11 cellular contexts compared by ENCODE assay signal in the genomic region with DNA sequence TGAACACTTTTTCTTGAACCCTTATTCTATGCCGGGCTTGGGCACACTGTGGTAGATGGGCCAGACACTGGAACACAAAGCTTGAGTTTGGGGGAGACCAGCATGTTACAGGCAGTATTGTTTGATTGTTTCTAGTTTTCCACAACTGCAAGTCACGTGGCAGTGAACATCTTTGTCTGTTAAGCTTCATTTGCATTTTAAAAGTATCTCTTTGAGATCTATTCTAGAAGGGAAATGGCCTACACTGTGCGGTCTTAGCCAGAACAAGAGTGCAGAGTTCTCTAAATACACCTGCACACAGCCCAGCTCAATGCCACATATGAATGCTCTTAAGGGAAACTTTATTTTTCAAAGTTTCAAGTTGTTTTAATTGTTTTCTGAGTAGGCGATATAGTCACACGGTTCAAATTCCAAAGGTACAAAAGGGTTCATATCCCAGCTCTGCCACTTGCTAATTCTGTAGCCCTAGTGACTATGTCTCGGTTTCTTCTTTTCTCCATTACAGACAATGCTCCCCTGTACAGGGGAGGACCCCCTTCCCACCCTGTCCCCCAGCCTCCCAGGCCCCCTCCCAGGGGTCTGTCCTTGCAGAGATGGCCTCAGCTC. TPM values are rescaled to one million over a fixed set of nuclear protein-coding genes. Genes with fewer than 3 reads are reported as not detected.
A peak's percentile ranks its signal among the peaks of the same experiment; 100 is the strongest.
DNase-seq lines count a peak whose midpoint lies in the region; ATAC-seq, FAIRE-seq and TF ChIP-seq lines count a peak whose summit lies in the region.
"Had no signal": no experiment of that assay in that cellular context is flagged by ENCODE, and none has a peak within 500 bp of the region (broad histone marks: within the 10 kb centered on the region; RNA-seq: fewer than 3 reads in every experiment).

No MANE protein-coding gene starts in this region.

- DNase-seq in activated T-cell treated with anti-CD3 and anti-CD28 coated beads, Interleukin-2, amount 50 U/mL, for 24 hours = peak; percentile 18
- DNase-seq in activated T-cell treated with anti-CD3 and anti-CD28 coated beads, Interleukin-2, amount 50 U/mL, for 48 hours = no peak
- no peak for DNase-seq in activated CD8-positive, alpha-beta T cell treated with anti-CD3 and anti-CD28 coated beads for 36 hours
- DNase-seq in tibial artery (no peak), urothelium cell line (ENCODE audit: low spot score) (no peak), NOMO-1 treated with dmso at 0.1 percent for 144 hours (lab: John Stamatoyannopoulos, UW; ENCODE audit: unreplicated experiment) (no peak), NCI-H1694 (lab: John Stamatoyannopoulos, UW) (no peak)
- DNase-seq: activated naive CD4-positive, alpha-beta T cell treated with anti-CD3 and anti-CD28 coated beads, Interleukin-2, amount 50 U/mL, for 16 hours; SW 1271 had no signal

- peaks cover 0 to 31% (median 23%) of the 10 kb centered on the region in 4 donors for H3K4me1 ChIP-seq in tibial artery

- POLR2A ChIA-PET in activated CD8-positive, alpha-beta T cell treated with anti-CD3 and anti-CD28 coated beads for 36 hours (lab: Charles Lee) = interaction anchor here (1.0 to 1.2 kb wide), 3 partner anchors 11 to 114 kb away, joined by 3 to 4 read pairs (median 4); no protein-coding TSS in a partner anchor

- no peak overlapping the region for H3K4me3 Mint-ChIP-seq in activated T-cell treated with anti-CD3 and anti-CD28 coated beads, Interleukin-2, amount 50 U/mL, for 24 hours
- no peak overlapping the region for H3K4me3 Mint-ChIP-seq in activated CD8-positive, alpha-beta T cell treated with anti-CD3 and anti-CD28 coated beads for 36 hours

- H3K4me1 Mint-ChIP-seq in activated T-cell treated with anti-CD3 and anti-CD28 coated beads, Interleukin-2, amount 50 U/mL, for 24 hours (ENCODE audit: low read depth) = peaks cover 82% of the 10 kb centered on the region
- H3K4me1 Mint-ChIP-seq in activated CD8-positive, alpha-beta T cell treated with anti-CD3 and anti-CD28 coated beads for 36 hours (ENCODE audit: low read depth) = peaks cover 84% of the 10 kb centered on the region

- no peaks in the 10 kb centered on the region for H3K27me3 Mint-ChIP-seq in activated T-cell treated with anti-CD3 and anti-CD28 coated beads, Interleukin-2, amount 50 U/mL, for 24 hours
- H3K27me3 Mint-ChIP-seq in activated CD8-positive, alpha-beta T cell treated with anti-CD3 and anti-CD28 coated beads for 36 hours = no peaks in the 10 kb centered on the region

- peak overlapping the region; percentile 87 to 91 for H3K27ac ChIP-seq in tibial artery

- no peaks in the 10 kb centered on the region for H3K27me3 ChIP-seq in tibial artery

- no peaks in the 10 kb centered on the region for H3K9me3 ChIP-seq in tibial artery
- H3K9me3 ChIP-seq: A549 had no signal

- H3K36me3 Mint-ChIP-seq in activated T-cell treated with anti-CD3 and anti-CD28 coated beads, Interleukin-2, amount 50 U/mL, for 24 hours (ENCODE audit: low read depth) = peaks cover 3% of the 10 kb centered on the region
- peaks cover 25% of the 10 kb centered on the region for H3K36me3 Mint-ChIP-seq in activated CD8-positive, alpha-beta T cell treated with anti-CD3 and anti-CD28 coated beads for 36 hours (ENCODE audit: low read depth)

- no peak overlapping the region for H3K4me3 ChIP-seq in tibial artery
- H3K4me3 ChIP-seq: A549 had no signal

- no peak for TF ChIP-seq CTCF in activated CD8-positive, alpha-beta T cell treated with anti-CD3 and anti-CD28 coated beads for 36 hours (IDR thresholded peaks at IDR 0.05)
- no peak for TF ChIP-seq CTCF in tibial artery (IDR thresholded peaks at IDR 0.05)

- CTCF ChIA-PET in activated CD8-positive, alpha-beta T cell treated with anti-CD3 and anti-CD28 coated beads for 36 hours (lab: Charles Lee) = interaction anchor here (1.8 to 2.3 kb wide), 3 partner anchors 8 to 74 kb away, joined by 3 to 9 read pairs (median 6); no protein-coding TSS in a partner anchor

- H3K36me3 ChIP-seq in tibial artery = no peaks in the 10 kb centered on the region

- peak overlapping the region; percentile 29 for H3K27ac Mint-ChIP-seq in activated T-cell treated with anti-CD3 and anti-CD28 coated beads, Interleukin-2, amount 50 U/mL, for 24 hours
- peak overlapping the region; percentile 82 for H3K27ac Mint-ChIP-seq in activated CD8-positive, alpha-beta T cell treated with anti-CD3 and anti-CD28 coated beads for 36 hours

- intact Hi-C loops in activated CD8-positive, alpha-beta T cell treated with anti-CD3 and anti-CD28 coated beads for 36 hours (cut with micrococcal nuclease) = no loop called here
- intact Hi-C loops in tibial artery (cut with DNase I; ENCODE audit: low total_unique reads) = no loop called here

- peak; percentile 88 for ATAC-seq in HG02798 (IDR thresholded peaks at IDR 0.05; ENCODE audit: poor library complexity, unreplicated experiment)
- peak; percentile 22 for ATAC-seq in activated CD8-positive, alpha-beta T cell treated with anti-CD3 and anti-CD28 coated beads for 36 hours
- ATAC-seq: A549 had no signal

- no peaks in the 10 kb centered on the region for H3K9me3 Mint-ChIP-seq in activated T-cell treated with anti-CD3 and anti-CD28 coated beads, Interleukin-2, amount 50 U/mL, for 24 hours
- H3K9me3 Mint-ChIP-seq in activated CD8-positive, alpha-beta T cell treated with anti-CD3 and anti-CD28 coated beads for 36 hours = no peaks in the 10 kb centered on the region

- no peak for FAIRE-seq in urothelium cell line (lab: Jason Lieb, UNC)
- FAIRE-seq: A549 had no signal

RNA-seq across cellular contexts. Expression of gene RIN3, which starts 24.9 kb away (rescaled TPM):
- total RNA-seq in activated CD8-positive, alpha-beta T cell treated with anti-CD3 and anti-CD28 coated beads for 36 hours = 10 to 100 TPM; 61.3 to 62.4 TPM
